15 cellular contexts compared by ENCODE assay signal in genomic region chr2:38394903-38395341, GRCh38. TPM values are rescaled to one million over a fixed set of nuclear protein-coding genes. Genes with fewer than 3 reads are reported as not detected.
A peak's percentile ranks its signal among the peaks of the same experiment; 100 is the strongest.
DNase-seq lines count a peak whose midpoint lies in the region; ATAC-seq, FAIRE-seq and TF ChIP-seq lines count a peak whose summit lies in the region.
"Had no signal": no experiment of that assay in that cellular context is flagged by ENCODE, and none has a peak within 500 bp of the region (broad histone marks: within the 10 kb centered on the region; RNA-seq: fewer than 3 reads in every experiment).

No MANE protein-coding gene starts in this region.

- intact Hi-C loops in PC-3 (cut with micrococcal nuclease): no loop called here

- H3K4me1 ChIP-seq in PC-3 (ENCODE audit: insufficient read depth, low read length): peaks cover 27% of the 10 kb centered on the region
- H3K4me1 ChIP-seq: A549, ascending aorta, left ventricle myocardium inferior, transverse colon had no signal

- no peaks in the 10 kb centered on the region for H3K9me3 Mint-ChIP-seq in activated T-cell treated with anti-CD3 and anti-CD28 coated beads, Interleukin-2, amount 50 U/mL, for 4 hours
- H3K9me3 Mint-ChIP-seq in activated T-cell treated with anti-CD3 and anti-CD28 coated beads, Interleukin-2, amount 50 U/mL, for 24 hours: no peaks in the 10 kb centered on the region
- H3K9me3 Mint-ChIP-seq in type B pancreatic cell: peaks cover 4% of the 10 kb centered on the region

- FAIRE-seq in bronchial epithelial cell (lab: Jason Lieb, UNC): no peak
- FAIRE-seq: A549 had no signal

- peak; percentile 62 to 70 for ATAC-seq in activated T-cell treated with anti-CD3 and anti-CD28 coated beads, Interleukin-2, amount 50 U/mL, for 4 hours
- ATAC-seq in PC-3 (peak; percentile 52), GM19397 (IDR thresholded peaks at IDR 0.05; ENCODE audit: unreplicated experiment) (no peak)
- ATAC-seq: A549 had no signal

- H3K36me3 Mint-ChIP-seq in activated T-cell treated with anti-CD3 and anti-CD28 coated beads, Interleukin-2, amount 50 U/mL, for 4 hours (ENCODE audit: insufficient read depth): no peaks in the 10 kb centered on the region
- H3K36me3 Mint-ChIP-seq in activated T-cell treated with anti-CD3 and anti-CD28 coated beads, Interleukin-2, amount 50 U/mL, for 24 hours (ENCODE audit: low read depth): no peaks in the 10 kb centered on the region
- no peaks in the 10 kb centered on the region for H3K36me3 Mint-ChIP-seq in type B pancreatic cell

- H3K4me1 Mint-ChIP-seq in activated T-cell treated with anti-CD3 and anti-CD28 coated beads, Interleukin-2, amount 50 U/mL, for 4 hours (ENCODE audit: low read depth): peaks cover 3% of the 10 kb centered on the region
- H3K4me1 Mint-ChIP-seq in activated T-cell treated with anti-CD3 and anti-CD28 coated beads, Interleukin-2, amount 50 U/mL, for 24 hours (ENCODE audit: low read depth): peaks cover 12% of the 10 kb centered on the region
- H3K4me1 Mint-ChIP-seq in type B pancreatic cell (ENCODE audit: unreplicated experiment): peaks cover 13% of the 10 kb centered on the region

- H2AFZ ChIP-seq in PC-3 (ENCODE audit: low read length): no peak overlapping the region

- H3K27me3 ChIP-seq in PC-3 (ENCODE audit: low read length) (no peaks in the 10 kb centered on the region), bronchial epithelial cell (ENCODE audit: control insufficient read depth, insufficient read depth, low read length) (no peaks in the 10 kb centered on the region)
- H3K27me3 ChIP-seq: ascending aorta, transverse colon had no signal

- no peak overlapping the region for H3K4me3 Mint-ChIP-seq in activated T-cell treated with anti-CD3 and anti-CD28 coated beads, Interleukin-2, amount 50 U/mL, for 4 hours
- H3K4me3 Mint-ChIP-seq in activated T-cell treated with anti-CD3 and anti-CD28 coated beads, Interleukin-2, amount 50 U/mL, for 24 hours: no peak overlapping the region
- H3K4me3 Mint-ChIP-seq in type B pancreatic cell: no peak overlapping the region

- TF ChIP-seq CTCF in PC-3 (conservative IDR thresholded peaks at IDR 0.05; ENCODE audit: low read depth, low read length): no peak
- no peak for TF ChIP-seq CTCF in bronchial epithelial cell (IDR thresholded peaks at IDR 0.05; ENCODE audit: insufficient read depth, low read length, severe bottlenecking)
- no peak for TF ChIP-seq CTCF in type B pancreatic cell (conservative IDR thresholded peaks at IDR 0.05)

- no peaks in the 10 kb centered on the region for H3K36me3 ChIP-seq in PC-3 (ENCODE audit: low read depth, low read length)
- no peaks in the 10 kb centered on the region for H3K36me3 ChIP-seq in bronchial epithelial cell (ENCODE audit: control insufficient read depth, insufficient read depth, low read length)
- H3K36me3 ChIP-seq: ascending aorta, left ventricle myocardium inferior, transverse colon had no signal

- no peak overlapping the region for H3K27ac Mint-ChIP-seq in activated T-cell treated with anti-CD3 and anti-CD28 coated beads, Interleukin-2, amount 50 U/mL, for 24 hours
- H3K27ac Mint-ChIP-seq in type B pancreatic cell: peak overlapping the region; percentile 12

- POLR2A ChIA-PET in PC-3 (lab: Charles Lee; ENCODE audit: unreplicated experiment): no interaction called here

- H3K4me3 ChIP-seq in PC-3 (ENCODE audit: low read length) (no peak overlapping the region), bronchial epithelial cell (ENCODE audit: low read depth, low read length) (no peak overlapping the region)
- H3K4me3 ChIP-seq: A549, ascending aorta, left ventricle myocardium inferior, transverse colon had no signal

- H3K79me2 ChIP-seq in PC-3 (ENCODE audit: low read length): no peaks in the 10 kb centered on the region

- no peak for DNase-seq in activated T-cell treated with anti-CD3 and anti-CD28 coated beads, Interleukin-2, amount 50 U/mL, for 4 hours
- DNase-seq in activated T-cell treated with anti-CD3 and anti-CD28 coated beads, Interleukin-2, amount 50 U/mL, for 24 hours: no peak
- peak; percentile 86 for DNase-seq in PC-3
- peak; percentile 87 for DNase-seq in bronchial epithelial cell (ENCODE audit: low read depth)
- DNase-seq in type B pancreatic cell (ENCODE audit: extremely low spot score, unreplicated experiment): no peak
- DNase-seq in NCI-H1417 (lab: John Stamatoyannopoulos, UW): no peak
- no peak for DNase-seq in germinal center (ENCODE audit: low spot score)
- DNase-seq: activated CD4-positive, alpha-beta T cell treated with anti-CD3 and anti-CD28 coated beads for 4 hours; left ventricle myocardium inferior; NCI-H1436; RPMI8226; transverse colon had no signal

- no peaks in the 10 kb centered on the region for H3K9me3 ChIP-seq in PC-3 (ENCODE audit: low read length)
- H3K9me3 ChIP-seq: ascending aorta, transverse colon had no signal

- no peaks in the 10 kb centered on the region for H3K9me2 ChIP-seq in PC-3 (replicated peaks; ENCODE audit: low read length)

- H3K9ac ChIP-seq in PC-3 (ENCODE audit: low read length): peak overlapping the region; percentile 51

- no peaks in the 10 kb centered on the region for H4K20me1 ChIP-seq in PC-3 (ENCODE audit: low read length)

- BruUV-seq in PC-3 (replicated peaks; lab: Mats Ljungman, UMichigan): no TSS peak

- H3K4me2 ChIP-seq in PC-3 (ENCODE audit: low read length): peak overlapping the region; percentile 39
- H3K4me2 ChIP-seq: A549 had no signal

- peaks cover 5% of the 10 kb centered on the region for H3K27me3 Mint-ChIP-seq in activated T-cell treated with anti-CD3 and anti-CD28 coated beads, Interleukin-2, amount 50 U/mL, for 4 hours (ENCODE audit: low read depth)
- peaks cover 2% of the 10 kb centered on the region for H3K27me3 Mint-ChIP-seq in activated T-cell treated with anti-CD3 and anti-CD28 coated beads, Interleukin-2, amount 50 U/mL, for 24 hours
- no peaks in the 10 kb centered on the region for H3K27me3 Mint-ChIP-seq in type B pancreatic cell

- CTCF ChIA-PET in PC-3 (lab: Charles Lee): no interaction called here

- H3K27ac ChIP-seq in PC-3 (ENCODE audit: low read length): peak overlapping the region; percentile 90
- H3K27ac ChIP-seq: A549, ascending aorta, left ventricle myocardium inferior, transverse colon had no signal

- peaks cover 3% of the 10 kb centered on the region for H3F3A ChIP-seq in PC-3 (ENCODE audit: low read length, unreplicated experiment)

RNA-seq across cellular contexts. Expression of gene ATL2, which starts 17.8 kb away (rescaled TPM):
- total RNA-seq in activated T-cell treated with anti-CD3 and anti-CD28 coated beads, Interleukin-2, amount 50 U/mL, for 4 hours: 10 to 100 TPM; 56.9 to 63.9 (median 60.2) TPM
- total RNA-seq in PC-3 (2014; rRNA removed) (65.3 and 89.4 TPM in 2 replicates), bronchial epithelial cell (139 and 163 TPM in 2 replicates), type B pancreatic cell (ENCODE audit: low replicate concordance) (56.4 and 62.6 TPM in 2 replicates)

Comparison
In these comparisons a context has a peak if more than half of its experiments do, and no peak if none do; other contexts are left out.
1. DNase-seq: peak in PC-3 (single experiment) and bronchial epithelial cell (single experiment); none in activated T-cell treated with anti-CD3 and anti-CD28 coated beads, Interleukin-2, amount 50 U/mL, for 4 hours (single experiment), activated T-cell treated with anti-CD3 and anti-CD28 coated beads, Interleukin-2, amount 50 U/mL, for 24 hours (single experiment), type B pancreatic cell (single experiment), NCI-H1417 (0 of 3) and germinal center (single experiment).